In genomic region chr21:40019076-40019475, GRCh38 we compare ENCODE assay signal across 29 cellular contexts.
"Had no signal": no experiment of that assay in that cellular context is flagged by ENCODE, and none has a peak within 500 bp of the region (broad histone marks: within the 10 kb centered on the region; RNA-seq: fewer than 3 reads in every experiment).

No MANE protein-coding gene starts in this region.

- H3K27ac ChIP-seq: cardiac muscle cell, KMS-11, SK-N-MC had no signal

- H3K27me3 Mint-ChIP-seq: activated B cell treated with CpG ODN at 0.5 μM for 24 hours; activated CD4-positive, alpha-beta memory T cell treated with anti-CD3 and anti-CD28 coated beads for 36 hours; activated CD4-positive, alpha-beta T cell treated with anti-CD3 and anti-CD28 coated beads, Interleukin-2, amount 10 ng/mL, durations not matched to agents 7 days and 5 days; activated naive CD8-positive, alpha-beta T cell; activated T-helper 17 cell treated with anti-CD3 and anti-CD28 coated beads, Interleukin-2, amount 50 U/mL, for 72 hours; IgD-negative memory B cell; T-cell had no signal

- H3K4me3 Mint-ChIP-seq: activated B cell treated with CpG ODN at 0.5 μM for 24 hours; activated CD4-positive, alpha-beta memory T cell treated with anti-CD3 and anti-CD28 coated beads for 36 hours; activated CD4-positive, alpha-beta T cell treated with anti-CD3 and anti-CD28 coated beads, Interleukin-2, amount 10 ng/mL, durations not matched to agents 7 days and 5 days; activated naive CD4-positive, alpha-beta T cell treated with anti-CD3 and anti-CD28 coated beads for 36 hours; activated naive CD8-positive, alpha-beta T cell; activated T-cell treated with anti-CD3 and anti-CD28 coated beads, Interleukin-2, amount 50 U/mL, for 4 hours; activated T-helper 17 cell treated with anti-CD3 and anti-CD28 coated beads, Interleukin-2, amount 50 U/mL, for 72 hours; brain; IgD-negative memory B cell; T-cell had no signal

- H3K27me3 ChIP-seq: cardiac muscle cell, MG63 had no signal

- ATAC-seq: activated T-cell treated with anti-CD3 and anti-CD28 coated beads, Interleukin-2, amount 50 U/mL, for 4 hours; activated T-helper 17 cell treated with anti-CD3 and anti-CD28 coated beads, Interleukin-2, amount 50 U/mL, for 72 hours; Panc1; Right ventricle myocardium inferior; T-cell had no signal

- H3K9me3 ChIP-seq: MG63 had no signal

- H3K4me2 ChIP-seq: KMS-11 had no signal

- H3K9ac ChIP-seq: KMS-11 had no signal

- H3K36me3 Mint-ChIP-seq: activated CD4-positive, alpha-beta memory T cell treated with anti-CD3 and anti-CD28 coated beads for 36 hours; activated naive CD8-positive, alpha-beta T cell; IgD-negative memory B cell; T-cell had no signal

- DNase-seq: activated B cell treated with CpG ODN at 0.5 μM for 24 hours; activated CD4-positive, alpha-beta memory T cell treated with anti-CD3 and anti-CD28 coated beads for 36 hours; activated CD4-positive, alpha-beta T cell treated with anti-CD3 and anti-CD28 coated beads for 1 hour; activated CD4-positive, alpha-beta T cell treated with anti-CD3 and anti-CD28 coated beads, Interleukin-2, amount 10 ng/mL, durations not matched to agents 7 days and 5 days; activated CD8-positive, alpha-beta memory T cell treated with anti-CD3 and anti-CD28 coated beads for 24 hours; activated gamma-delta T cell; activated naive CD4-positive, alpha-beta T cell treated with anti-CD3 and anti-CD28 coated beads for 36 hours; activated T-cell treated with anti-CD3 and anti-CD28 coated beads, Interleukin-2, amount 50 U/mL, for 4 hours; amygdala; MG63; NCI-H187; NCI-H2081; NCI-H510A treated with DMSO at 0.1 percent for 48 hours; NCI-H69; NK-92 treated with Interleukin-12 subunit alpha and Interleukin-12 subunit beta, amount 100 ng/mL, for 24 hours; OCI-M1; RPMI8226; T-cell; T-helper 2 cell; T1000 had no signal

- H3K36me3 ChIP-seq: cardiac muscle cell, MG63 had no signal

- H3K4me3 ChIP-seq: cardiac muscle cell, MG63, SK-N-MC had no signal

- H3K27ac Mint-ChIP-seq: activated B cell treated with CpG ODN at 0.5 μM for 24 hours; activated CD4-positive, alpha-beta memory T cell treated with anti-CD3 and anti-CD28 coated beads for 36 hours; activated CD4-positive, alpha-beta T cell treated with anti-CD3 and anti-CD28 coated beads, Interleukin-2, amount 10 ng/mL, durations not matched to agents 7 days and 5 days; activated naive CD4-positive, alpha-beta T cell treated with anti-CD3 and anti-CD28 coated beads for 36 hours; activated naive CD8-positive, alpha-beta T cell; activated T-helper 17 cell treated with anti-CD3 and anti-CD28 coated beads, Interleukin-2, amount 50 U/mL, for 72 hours; brain; IgD-negative memory B cell; T-cell had no signal

- H3K4me1 Mint-ChIP-seq: activated B cell treated with CpG ODN at 0.5 μM for 24 hours; activated CD4-positive, alpha-beta T cell treated with anti-CD3 and anti-CD28 coated beads, Interleukin-2, amount 10 ng/mL, durations not matched to agents 7 days and 5 days; activated T-helper 17 cell treated with anti-CD3 and anti-CD28 coated beads, Interleukin-2, amount 50 U/mL, for 72 hours; IgD-negative memory B cell; T-cell had no signal
